8 cellular contexts compared by ENCODE assay signal in the genomic region with DNA sequence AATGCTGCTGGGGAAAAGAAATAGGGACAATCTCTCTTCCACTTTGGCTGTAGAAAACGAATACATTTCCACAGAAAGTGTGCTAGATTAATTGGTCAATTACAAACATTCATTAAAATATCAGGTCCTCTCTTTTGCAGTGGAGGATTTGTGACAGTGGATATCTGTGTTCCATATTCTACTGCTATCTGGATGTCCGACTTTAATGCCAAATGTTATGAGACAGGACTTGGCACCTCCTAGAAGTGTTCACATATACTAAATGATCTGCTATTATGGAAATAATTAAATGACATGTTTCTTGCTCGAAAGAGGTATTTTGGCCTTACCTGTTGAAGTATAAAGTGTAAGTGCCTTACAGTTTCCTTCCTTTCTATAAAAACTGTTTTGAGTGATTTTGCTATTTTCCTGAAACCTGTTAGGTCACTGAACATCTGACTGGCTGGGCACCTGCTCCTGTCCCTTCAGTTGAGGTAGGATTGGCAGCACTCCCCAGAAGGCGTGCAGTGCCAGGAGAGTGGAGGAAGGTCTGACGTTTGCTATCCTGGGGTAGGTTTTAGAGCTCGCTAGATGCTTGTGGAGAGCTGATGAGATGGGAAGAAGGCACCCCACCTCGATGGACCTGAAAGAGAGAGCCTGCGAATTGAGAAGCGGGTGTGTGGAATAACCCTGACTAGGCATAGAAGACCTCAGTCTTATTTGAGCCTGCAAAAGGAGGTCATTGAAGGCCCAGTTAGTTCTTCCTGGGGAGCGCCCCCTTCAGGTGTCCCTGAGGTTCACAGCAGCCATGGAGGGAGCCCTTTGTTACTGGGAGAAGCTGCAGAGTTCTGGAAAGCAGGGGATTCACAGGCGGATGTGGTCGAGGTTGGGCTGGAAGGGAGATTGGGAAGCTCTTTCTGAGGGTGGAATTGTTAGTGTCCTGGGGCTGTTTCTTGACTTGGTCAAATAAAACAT.
DNase-seq lines count a peak whose midpoint lies in the region; ATAC-seq, FAIRE-seq and TF ChIP-seq lines count a peak whose summit lies in the region.

No MANE protein-coding gene starts in this region.

- H3K27me3 ChIP-seq in CD8-positive, alpha-beta T cell (ENCODE audit: insufficient read depth, low read length): no peaks in the 10 kb centered on the region
- H3K27me3 ChIP-seq in GM12878 (replicated peaks in 1 of 2; ENCODE audit: control insufficient read depth in 2 of 2, insufficient read depth in 2 of 2, low read length in 1 of 2): no peaks in the 10 kb centered on the region
- H3K27me3 ChIP-seq in HepG2 (ENCODE audit: control insufficient read depth in 1 of 2, insufficient read depth in 2 of 2, low read length in 2 of 2): no peaks in the 10 kb centered on the region; a peak in 1 of 5 replicates
- no peaks in the 10 kb centered on the region for H3K27me3 ChIP-seq in tibial nerve

- H3K27ac ChIP-seq in CD8-positive, alpha-beta T cell (ENCODE audit: low read depth, low read length): peak overlapping the region; percentile 83
- H3K27ac ChIP-seq in GM12878 (ENCODE audit: control insufficient read depth, insufficient read depth) (peak overlapping the region; percentile 96), HepG2 (ENCODE audit: extremely low read length, insufficient read depth, low read length) (peak overlapping the region; percentile 95), tibial nerve (peak overlapping the region in 3 of 4 donors; percentile 91 to 94 (median 93))

- peak overlapping the region; percentile 98 for H3K4me3 Mint-ChIP-seq in CD8-positive, alpha-beta T cell
- H3K4me3 Mint-ChIP-seq in IgD-negative memory B cell: peak overlapping the region; percentile 99 to 100 (median 100)

- POLR2A ChIA-PET in CD8-positive, alpha-beta T cell (lab: Charles Lee): interaction anchor here (1.5 to 1.9 kb wide), 6 partner anchors 11 to 534 kb away, joined by 3 to 25 read pairs (median 7); partner anchors contain the start of genes FUS and ZNF267
- POLR2A ChIA-PET in GM12878 (lab: Charles Lee) (interaction anchor here (2.3 to 4.3 kb wide), 2 partner anchors 12 to 255 kb away, joined by 13 to 32 read pairs; partner anchors contain the start of gene ARMC5), HepG2 (lab: Yijun Ruan, JAX) (interaction anchor here (0.9 to 7.8 kb wide), 8 partner anchors 8 to 263 kb away, joined by 3 to 131 read pairs (median 12); partner anchors contain the start of genes RUSF1 and ZNF267)

- no peak for TF ChIP-seq CTCF in CD8-positive, alpha-beta T cell (IDR thresholded peaks at IDR 0.05)
- TF ChIP-seq CTCF in GM12878 (IDR thresholded peaks at IDR 0.05 in 2 of 3, conservative IDR thresholded peaks at IDR 0.05 in 1 of 3; ENCODE audit: control insufficient read depth in 2 of 3, extremely low read depth in 1 of 3, insufficient read depth in 1 of 3, low read depth in 3 of 3, low read length in 3 of 3) (peak; percentile 50 to 58 (median 54)), HepG2 (CRISPR knock-in tag; IDR thresholded peaks at IDR 0.05) (peak; percentile 71), tibial nerve (IDR thresholded peaks at IDR 0.05) (no peak)

- TF ChIP-seq RAD21 in GM12878 (IDR thresholded peaks at IDR 0.05; ENCODE audit: insufficient read depth, low read depth, low read length): no peak
- TF ChIP-seq RAD21 in HepG2 (CRISPR knock-in tag; IDR thresholded peaks at IDR 0.05): no peak

- H3K27me3 Mint-ChIP-seq in CD8-positive, alpha-beta T cell (ENCODE audit: low read depth): no peaks in the 10 kb centered on the region
- no peaks in the 10 kb centered on the region for H3K27me3 Mint-ChIP-seq in IgD-negative memory B cell

- TF ChIP-seq POLR2A in GM12878 (IDR thresholded peaks at IDR 0.05; ENCODE audit: low read depth, low read length) (peak; percentile 48), HepG2 (IDR thresholded peaks at IDR 0.05; ENCODE audit: insufficient read depth in 1 of 2, low read depth in 2 of 2, low read length in 2 of 2) (no peak), tibial nerve (IDR thresholded peaks at IDR 0.05) (no peak)

- intact Hi-C loops in CD8-positive, alpha-beta T cell (cut with DNase I, micrococcal nuclease): loop anchor here (1.0 to 10.0 kb wide), 6 partner anchors 14 to 729 kb away; partner anchors contain the start of genes HSD3B7 (in 1 of the 2), RUSF1 (in 1 of the 2) and ZNF267 (in 1 of the 2)
- intact Hi-C loops in GM12878 (cut with micrococcal nuclease; ENCODE audit: unreplicated experiment): loop anchor here (1.0 to 5.0 kb wide), 2 partner anchors 13 to 207 kb away; partner anchors contain the start of gene RUSF1
- intact Hi-C loops in HepG2 (cut with micrococcal nuclease; ENCODE audit: unreplicated experiment): loop anchor here (1.0 to 5.0 kb wide), 2 partner anchors 13 to 158 kb away; partner anchors contain the start of gene ZNF267

- CTCF ChIA-PET in CD8-positive, alpha-beta T cell (lab: Charles Lee): interaction anchor here (0.9 to 1.4 kb wide), 3 partner anchors 12 to 254 kb away, joined by 3 read pairs; no protein-coding TSS in a partner anchor
- CTCF ChIA-PET in GM12878 (lab: Yijun Ruan, JAX): interaction anchor here (0.6 to 5.1 kb wide), 14 partner anchors 9 to 619 kb away, joined by 3 to 45 read pairs (median 5); partner anchors contain the start of genes RUSF1, VKORC1 and ZNF267
- CTCF ChIA-PET in HepG2 (lab: Yijun Ruan, JAX; ENCODE audit: low intra/inter-chr PET ratio, low total read pairs): no interaction called here

- peaks cover 45% of the 10 kb centered on the region for H3K4me1 ChIP-seq in CD8-positive, alpha-beta T cell (ENCODE audit: insufficient read depth, low read length)
- peaks cover 6% of the 10 kb centered on the region for H3K4me1 ChIP-seq in GM12878 (ENCODE audit: control insufficient read depth, insufficient read depth, low read length)
- peaks cover 42% of the 10 kb centered on the region for H3K4me1 ChIP-seq in HepG2 (ENCODE audit: insufficient read depth, low read length)
- peaks cover 0 to 26% (median 10%) of the 10 kb centered on the region in 4 donors for H3K4me1 ChIP-seq in tibial nerve

- TF ChIP-seq EP300 in GM12878 (IDR thresholded peaks at IDR 0.05; ENCODE audit: borderline replicate concordance in 1 of 2, control insufficient read depth in 1 of 2, low read depth in 2 of 2, low read length in 2 of 2) (no peak), HepG2 (IDR thresholded peaks at IDR 0.05; ENCODE audit: low read depth in 2 of 2, low read length in 2 of 2) (no peak), HepG2 (CRISPR knock-in tag; IDR thresholded peaks at IDR 0.05; ENCODE audit: borderline replicate concordance) (no peak), tibial nerve (IDR thresholded peaks at IDR 0.05) (no peak)

- H3K9me3 Mint-ChIP-seq in CD8-positive, alpha-beta T cell: no peaks in the 10 kb centered on the region
- no peaks in the 10 kb centered on the region for H3K9me3 Mint-ChIP-seq in IgD-negative memory B cell

- H3K4me1 Mint-ChIP-seq in CD8-positive, alpha-beta T cell (ENCODE audit: low read depth): peaks cover 63% of the 10 kb centered on the region
- H3K4me1 Mint-ChIP-seq in IgD-negative memory B cell: peaks cover 24 to 41% (median 32%) of the 10 kb centered on the region in 3 donors

- SMC1A ChIA-PET in GM12878 (lab: Charles Lee; ENCODE audit: uncharacterized antibody, unreplicated experiment): interaction anchor here (1.1 to 3.4 kb wide), 4 partner anchors 12 to 254 kb away, joined by 5 to 16 read pairs (median 6); partner anchors contain the start of gene ZNF267

- BruUV-seq in GM12878 (replicated peaks; lab: Mats Ljungman, UMichigan) (TSS peak; percentile 61), HepG2 (replicated peaks; lab: Mats Ljungman, UMichigan) (no TSS peak)

- H3K36me3 Mint-ChIP-seq in CD8-positive, alpha-beta T cell: peaks cover 42% of the 10 kb centered on the region
- peaks cover 2% of the 10 kb centered on the region for H3K36me3 Mint-ChIP-seq in IgD-negative memory B cell

- no peak for DNase-seq in CD8-positive, alpha-beta T cell
- no peak for DNase-seq in GM12878 (ENCODE audit: low read depth, low spot score)
- DNase-seq in HepG2 (ENCODE audit: low spot score): no peak
- no peak for DNase-seq in tibial nerve (ENCODE audit: low spot score in 2 of 2)
- no peak for DNase-seq in RCC 7860 (ENCODE audit: low spot score)

- H3K9ac ChIP-seq in GM12878 (ENCODE audit: control insufficient read depth, insufficient read depth, low read length) (peak overlapping the region; percentile 99), HepG2 (ENCODE audit: insufficient read depth, low read depth, low read length) (peak overlapping the region; percentile 93)

- FAIRE-seq in GM12878 (lab: Jason Lieb, UNC): no peak
- FAIRE-seq in HepG2 (lab: Jason Lieb, UNC): peak; percentile 44
- no peak for FAIRE-seq in RCC 7860 (lab: Jason Lieb, UNC)

- peak overlapping the region; percentile 90 for H3K4me2 ChIP-seq in GM12878 (ENCODE audit: control insufficient read depth, insufficient read depth)
- H3K4me2 ChIP-seq in HepG2 (ENCODE audit: low read depth, low read length): peak overlapping the region; percentile 94

- WGBS in GM12878 (ENCODE audit: insufficient coverage, insufficient replicate concordance, low lambda C conversion rate, missing lambda C conversion rate): 60% methylated on average over 12 of the region's 12 CpGs
- WGBS in HepG2 (ENCODE audit: low lambda C conversion rate): 41% methylated on average over 12 of the region's 12 CpGs
- 53 to 55% methylated on average over 12 of the region's 12 CpGs for WGBS in tibial nerve, 2 donors

- H3K27ac Mint-ChIP-seq in CD8-positive, alpha-beta T cell: peak overlapping the region; percentile 93
- H3K27ac Mint-ChIP-seq in IgD-negative memory B cell: peak overlapping the region; percentile 94 to 100 (median 99)

- ATAC-seq in CD8-positive, alpha-beta T cell: no peak
- peak; percentile 6; the same call in 2 of the 3 replicates for ATAC-seq in GM12878
- ATAC-seq in HepG2: peak; percentile 0; the same call in 1 of the 3 replicates
- no peak for ATAC-seq in HG03442 (IDR thresholded peaks at IDR 0.05; ENCODE audit: unreplicated experiment)
- ATAC-seq in GM21367 (IDR thresholded peaks at IDR 0.05; ENCODE audit: unreplicated experiment): no peak

- H4K20me1 ChIP-seq in GM12878 (ENCODE audit: control insufficient read depth, insufficient read depth) (no peaks in the 10 kb centered on the region), HepG2 (ENCODE audit: insufficient read depth, low read length) (no peaks in the 10 kb centered on the region)

- peak overlapping the region; percentile 84 for H3K4me3 ChIP-seq in CD8-positive, alpha-beta T cell (ENCODE audit: low read depth, low read length)
- peak overlapping the region; percentile 75 for H3K4me3 ChIP-seq in GM12878
- H3K4me3 ChIP-seq in HepG2 (replicated peaks in 1 of 3; ENCODE audit: insufficient read depth in 1 of 3, low read depth in 2 of 3, low read length in 3 of 3): peak overlapping the region; percentile 74 to 99 (median 91)
- H3K4me3 ChIP-seq in tibial nerve: peak overlapping the region; percentile 65 to 93 (median 88)

- H2AFZ ChIP-seq in GM12878 (ENCODE audit: control insufficient read depth, low read depth, low read length) (peak overlapping the region; percentile 69), HepG2 (ENCODE audit: low read length) (no peak overlapping the region)

- H3K79me2 ChIP-seq in GM12878 (ENCODE audit: control insufficient read depth, insufficient read depth, low read length): peaks cover 32% of the 10 kb centered on the region
- peaks cover 27% of the 10 kb centered on the region for H3K79me2 ChIP-seq in HepG2 (ENCODE audit: insufficient read depth, low read length)

- no peaks in the 10 kb centered on the region for H3K36me3 ChIP-seq in CD8-positive, alpha-beta T cell (ENCODE audit: insufficient read depth, low read length)
- H3K36me3 ChIP-seq in GM12878 (ENCODE audit: control insufficient read depth in 2 of 2, insufficient read depth in 2 of 2, low read length in 1 of 2) (peaks cover 1 to 11% of the 10 kb centered on the region in 2 experiments; a peak in 2 of 4 replicates), HepG2 (replicated peaks in 1 of 2; ENCODE audit: control insufficient read depth in 1 of 2, insufficient read depth in 2 of 2, low read length in 2 of 2) (peaks cover 2 to 9% of the 10 kb centered on the region in 2 experiments; a peak in 3 of 5 replicates), tibial nerve (peaks cover 0 to 21% (median 0%) of the 10 kb centered on the region in 3 donors)

- in situ Hi-C loops in GM12878 (cut with MboI) (loop anchor here (5.0 to 10.0 kb wide), 2 partner anchors 158 to 759 kb away; partner anchors contain the start of genes SETD1A and ZNF267), HepG2 (cut with HindIII; ENCODE audit: extremely low pct_ligation_motif_present, low pct_unique_long_range_greater_than_20kb) (loop anchor here (25.0 kb wide), 1 partner anchor 727 kb away; the partner anchor contains the start of gene HSD3B7)

- H3K9me3 ChIP-seq in CD8-positive, alpha-beta T cell (ENCODE audit: low read length): no peaks in the 10 kb centered on the region
- H3K9me3 ChIP-seq in GM12878 (replicated peaks; ENCODE audit: control insufficient read depth, insufficient read depth, low read length) (peaks cover 4% of the 10 kb centered on the region; the same call in 2 of the 3 replicates), HepG2 (ENCODE audit: low read length) (no peaks in the 10 kb centered on the region), tibial nerve (no peaks in the 10 kb centered on the region)

- RAD21 ChIA-PET in GM12878 (lab: Charles Lee; ENCODE audit: unreplicated experiment): interaction anchor here (1.0 to 1.8 kb wide), 8 partner anchors 10 to 258 kb away, joined by 4 to 9 read pairs (median 4); partner anchors contain the start of gene ZNF267

Comparison
In these comparisons a context has a peak if more than half of its experiments do, and no peak if none do; other contexts are left out.
1. ATAC-seq: peak in GM12878 (single experiment) and HepG2 (single experiment); none in CD8-positive, alpha-beta T cell (single experiment), HG03442 (single experiment) and GM21367 (single experiment).
2. CTCF ChIP-seq: peak in GM12878 (3 of 3) and HepG2 (single experiment); none in CD8-positive, alpha-beta T cell (single experiment) and tibial nerve (0 of 5).
3. Peak in every context shown above with its lines, with median percentiles within 50 percentile points of each other: H3K27ac ChIP-seq and H3K4me3 ChIP-seq.